In the genomic region with DNA sequence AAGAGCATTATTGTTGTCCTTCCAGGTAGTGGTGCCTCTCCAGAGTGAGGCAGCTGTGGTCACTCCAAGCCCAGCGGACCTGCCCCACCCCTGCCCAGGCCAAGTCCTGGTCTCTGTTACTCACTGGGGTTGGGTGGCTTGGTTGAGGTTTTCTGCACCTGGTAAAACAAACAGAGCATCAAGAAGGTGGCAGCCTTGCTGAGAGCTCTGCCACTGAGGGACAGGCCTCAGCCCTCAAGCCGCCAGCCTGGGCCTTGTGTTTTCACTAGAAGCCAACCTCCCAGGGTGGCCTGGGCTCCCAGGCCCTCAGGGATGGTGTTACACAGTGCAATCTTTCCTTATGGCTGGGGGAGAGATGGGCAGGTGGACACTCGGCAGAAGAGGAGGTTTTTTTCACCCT, we compare ENCODE assay signal across 18 cellular contexts.
"Had no signal": no experiment of that assay in that cellular context is flagged by ENCODE, and none has a peak within 500 bp of the region (broad histone marks: within the 10 kb centered on the region; RNA-seq: fewer than 3 reads in every experiment).

No MANE protein-coding gene starts in this region.

- DNase-seq: dermis blood vessel endothelial cell; effector CD4-positive, alpha-beta T cell; effector memory CD4-positive, alpha-beta T cell; foreskin keratinocyte; head of caudate nucleus; heart right ventricle; hippocampal formation; left cardiac atrium; left lung; left ventricle myocardium superior; lower lobe of right lung; mesenchymal stem cell; mucosa of descending colon had no signal

- H3K27ac Mint-ChIP-seq: mesothelial cell of epicardium had no signal

- H3K4me1 ChIP-seq: esophagus muscularis mucosa, foreskin keratinocyte, gastroesophageal sphincter, left lung, lower lobe of right lung had no signal

- H3K27ac ChIP-seq: coronary artery, dorsolateral prefrontal cortex, esophagus muscularis mucosa, foreskin keratinocyte, gastroesophageal sphincter, heart right ventricle, left lung, lower lobe of right lung had no signal

- H3K4me1 Mint-ChIP-seq: mesothelial cell of epicardium had no signal

- H3K36me3 Mint-ChIP-seq: mesothelial cell of epicardium had no signal

- H3K4me3 ChIP-seq: coronary artery, dorsolateral prefrontal cortex, esophagus muscularis mucosa, gastroesophageal sphincter, heart right ventricle, left lung, lower lobe of right lung, mucosa of descending colon had no signal

- H3K27me3 ChIP-seq: esophagus muscularis mucosa, foreskin keratinocyte, gastroesophageal sphincter, left lung had no signal

- H3K9me3 ChIP-seq: gastroesophageal sphincter, left lung, lower lobe of right lung, mucosa of descending colon had no signal

- ATAC-seq: foreskin keratinocyte, gastroesophageal sphincter, heart right ventricle, left cardiac atrium, left lung, left ventricle myocardium superior, lower lobe of right lung, mucosa of descending colon had no signal

- H3K36me3 ChIP-seq: esophagus muscularis mucosa, gastroesophageal sphincter, heart right ventricle, left lung, lower lobe of right lung had no signal

- H3K4me3 Mint-ChIP-seq: mesothelial cell of epicardium had no signal
